Comparison of ENCODE assay signal across 23 cellular contexts in genomic region chr2:2706306-2706705, GRCh38.
DNase-seq lines count a peak whose midpoint lies in the region; ATAC-seq, FAIRE-seq and TF ChIP-seq lines count a peak whose summit lies in the region.
"Had no signal": no experiment of that assay in that cellular context is flagged by ENCODE, and none has a peak within 500 bp of the region (broad histone marks: within the 10 kb centered on the region; RNA-seq: fewer than 3 reads in every experiment).

No MANE protein-coding gene starts in this region.

- H3K4me2 ChIP-seq in HepG2 (ENCODE audit: low read depth, low read length) (no peak overlapping the region), H1 (ENCODE audit: insufficient read depth in 1 of 2, low read depth in 2 of 2, low read length in 2 of 2) (no peak overlapping the region)

- H3K18ac ChIP-seq in H1 (ENCODE audit: extremely low read depth, low read length) = no peak overlapping the region; the same call in 1 of the 2 replicates

- H3K4me1 ChIP-seq in HepG2 (ENCODE audit: insufficient read depth, low read length) (no peaks in the 10 kb centered on the region), right lobe of liver (no peaks in the 10 kb centered on the region), RWPE2 (ENCODE audit: insufficient read depth, poor library complexity, severe bottlenecking) (no peaks in the 10 kb centered on the region), H1 (replicated peaks in 1 of 4; ENCODE audit: control insufficient read depth in 3 of 4, insufficient read depth in 4 of 4, low read length in 3 of 4) (peaks cover 0 to 15% (median 5%) of the 10 kb centered on the region in 4 experiments; a peak in 3 of 7 replicates), stomach (no peaks in the 10 kb centered on the region)
- H3K4me1 ChIP-seq: BE2C had no signal

- H3K4me3 ChIP-seq in HepG2 (replicated peaks in 1 of 3; ENCODE audit: insufficient read depth in 1 of 3, low read depth in 2 of 3, low read length in 3 of 3) (no peak overlapping the region), right lobe of liver (no peak overlapping the region), RWPE2 (ENCODE audit: severe bottlenecking) (no peak overlapping the region), H1 (ENCODE audit: extremely low read depth in 1 of 4, insufficient read depth in 2 of 4, low read depth in 3 of 4, low read length in 4 of 4) (no peak overlapping the region), stomach (no peak overlapping the region)

- no peak overlapping the region for H3K4ac ChIP-seq in H1 (replicated peaks; ENCODE audit: insufficient read length, low read depth, low read length)

- no peak overlapping the region for H3K14ac ChIP-seq in H1 (ENCODE audit: insufficient read length)

- H2BK5ac ChIP-seq in H1 (ENCODE audit: low read depth, low read length) = no peak overlapping the region

- H2AK5ac ChIP-seq in H1 (ENCODE audit: low read depth, low read length) = no peak overlapping the region

- H4K8ac ChIP-seq in H1 (ENCODE audit: extremely low read depth, insufficient read depth, low read length) = no peak overlapping the region

- H3K27ac ChIP-seq in HepG2 (ENCODE audit: extremely low read length, insufficient read depth, low read length) = no peak overlapping the region
- no peak overlapping the region for H3K27ac ChIP-seq in right lobe of liver
- no peak overlapping the region for H3K27ac ChIP-seq in RWPE2 (ENCODE audit: poor library complexity, severe bottlenecking)
- H3K27ac ChIP-seq in H1 (ENCODE audit: low read depth, low read length) = no peak overlapping the region
- peak overlapping the region; percentile 47 for H3K27ac ChIP-seq in temporal lobe (ENCODE audit: low read depth, low read length)
- H3K27ac ChIP-seq in stomach = no peak overlapping the region
- H3K27ac ChIP-seq: HL-60 had no signal

- H4K20me1 ChIP-seq in HepG2 (ENCODE audit: insufficient read depth, low read length) = no peaks in the 10 kb centered on the region
- no peaks in the 10 kb centered on the region for H4K20me1 ChIP-seq in H1 (replicated peaks in 1 of 2; ENCODE audit: control insufficient read depth in 1 of 2, insufficient read depth in 2 of 2, low read length in 2 of 2)

- H3K9ac ChIP-seq in HepG2 (ENCODE audit: insufficient read depth, low read depth, low read length) (no peak overlapping the region), H1 (replicated peaks in 1 of 4; ENCODE audit: extremely low read depth in 1 of 4, low read depth in 3 of 4, low read length in 3 of 4) (no peak overlapping the region)

- peak overlapping the region; percentile 39; the same call in 1 of the 2 replicates for H2BK12ac ChIP-seq in H1 (ENCODE audit: low read depth, low read length)

- TF ChIP-seq EP300 in HepG2 (IDR thresholded peaks at IDR 0.05; ENCODE audit: low read depth in 2 of 2, low read length in 2 of 2) (no peak), HepG2 (CRISPR knock-in tag; IDR thresholded peaks at IDR 0.05; ENCODE audit: borderline replicate concordance) (no peak), H1 (IDR thresholded peaks at IDR 0.05; ENCODE audit: borderline replicate concordance in 1 of 2, low read depth in 2 of 2, low read length in 2 of 2) (no peak), stomach (IDR thresholded peaks at IDR 0.05) (no peak)

- in situ Hi-C loops in HepG2 (cut with HindIII; ENCODE audit: extremely low pct_ligation_motif_present, low pct_unique_long_range_greater_than_20kb) = no loop called here

- intact Hi-C loops in HepG2 (cut with micrococcal nuclease; ENCODE audit: unreplicated experiment) = no loop called here
- intact Hi-C loops in right lobe of liver (cut with DNase I) = no loop called here
- intact Hi-C loops in stomach (cut with DNase I; ENCODE audit: low total_unique reads) = no loop called here

- no peak for DNase-seq in HepG2 (ENCODE audit: low spot score)
- no peak for DNase-seq in right lobe of liver
- DNase-seq in RWPE2 (ENCODE audit: low spot score) = peak; percentile 28
- no peak for DNase-seq in H1 (ENCODE audit: low read depth in 1 of 2, low spot score in 2 of 2)
- DNase-seq in stomach = no peak
- DNase-seq: 8988T, BE2C, DMS79, IMR-90, MM.1S, NCI-H1092 treated with DMSO at 0.1 percent for 48 hours, NCI-H2081 treated with DMSO at 0.1 percent for 48 hours, NCI-H510A, NCI-H774, PC-3, RPMI8226, SIG-M5 had no signal

- H2BK120ac ChIP-seq in H1 (replicated peaks; ENCODE audit: low read depth, low read length) = no peak overlapping the region

- no TSS peak for BruUV-seq in HepG2 (replicated peaks; lab: Mats Ljungman, UMichigan)

- peak; percentile 35 for TF ChIP-seq CTCF in HepG2 (CRISPR knock-in tag; IDR thresholded peaks at IDR 0.05)
- no peak for TF ChIP-seq CTCF in right lobe of liver (IDR thresholded peaks at IDR 0.05)
- TF ChIP-seq CTCF in RWPE2 (IDR thresholded peaks at IDR 0.05; ENCODE audit: poor library complexity, severe bottlenecking) = no peak
- no peak for TF ChIP-seq CTCF in H1 (IDR thresholded peaks at IDR 0.05; ENCODE audit: control extremely low read depth in 1 of 3, insufficient read depth in 1 of 3, low read depth in 1 of 3, low read length in 3 of 3)
- no peak for TF ChIP-seq CTCF in stomach (IDR thresholded peaks at IDR 0.05)

- TF ChIP-seq RAD21 in HepG2 (CRISPR knock-in tag; IDR thresholded peaks at IDR 0.05) (no peak), H1 (IDR thresholded peaks at IDR 0.05 in 1 of 2, conservative IDR thresholded peaks at IDR 0.05 in 1 of 2; ENCODE audit: low read depth in 2 of 2, low read length in 2 of 2) (no peak)

- no peak overlapping the region for H3K56ac ChIP-seq in H1 (replicated peaks; ENCODE audit: insufficient read length, low read depth, low read length)

- no peak overlapping the region for H4K91ac ChIP-seq in H1 (replicated peaks; ENCODE audit: insufficient read length, low read length)

- TF ChIP-seq POLR2A in HepG2 (IDR thresholded peaks at IDR 0.05; ENCODE audit: insufficient read depth in 1 of 2, low read depth in 2 of 2, low read length in 2 of 2) (no peak), right lobe of liver (IDR thresholded peaks at IDR 0.05) (no peak), H1 (IDR thresholded peaks at IDR 0.05; ENCODE audit: control extremely low read depth in 1 of 2, low read depth in 2 of 2, low read length in 2 of 2) (no peak), stomach (IDR thresholded peaks at IDR 0.05) (no peak)

- no peak overlapping the region for H3K23ac ChIP-seq in H1 (ENCODE audit: insufficient read length)

- no peaks in the 10 kb centered on the region for H3K9me3 ChIP-seq in HepG2 (ENCODE audit: low read length)
- no peaks in the 10 kb centered on the region for H3K9me3 ChIP-seq in right lobe of liver
- H3K9me3 ChIP-seq in RWPE2 (ENCODE audit: severe bottlenecking) = no peaks in the 10 kb centered on the region
- H3K9me3 ChIP-seq in H1 (ENCODE audit: insufficient read depth in 2 of 2, low read depth in 1 of 2, low read length in 1 of 2) = no peaks in the 10 kb centered on the region
- no peaks in the 10 kb centered on the region for H3K9me3 ChIP-seq in stomach
- H3K9me3 ChIP-seq: BE2C had no signal

- peaks cover 16 to 91% of the 10 kb centered on the region in 2 experiments; a peak in 4 of 5 replicates for H3K27me3 ChIP-seq in HepG2 (ENCODE audit: control insufficient read depth in 1 of 2, insufficient read depth in 2 of 2, low read length in 2 of 2)
- H3K27me3 ChIP-seq in right lobe of liver = no peaks in the 10 kb centered on the region
- H3K27me3 ChIP-seq in RWPE2 (ENCODE audit: insufficient read depth, poor library complexity, severe bottlenecking) = no peaks in the 10 kb centered on the region
- H3K27me3 ChIP-seq in H1 (replicated peaks in 1 of 4; ENCODE audit: control insufficient read depth in 3 of 4, extremely low read depth in 1 of 4, insufficient read depth in 3 of 4, low read length in 3 of 4) = no peaks in the 10 kb centered on the region
- peaks cover 0 to 27% (median 0%) of the 10 kb centered on the region in 3 donors for H3K27me3 ChIP-seq in stomach
- H3K27me3 ChIP-seq: BE2C had no signal

- H3K79me1 ChIP-seq in H1 (ENCODE audit: low read depth, low read length) = no peaks in the 10 kb centered on the region

- POLR2A ChIA-PET in HepG2 (lab: Yijun Ruan, JAX) = no interaction called here
- POLR2A ChIA-PET in H1 (lab: Charles Lee; ENCODE audit: partially characterized antibody) = no interaction called here

- 9% methylated on average over 10 of the region's 10 CpGs for WGBS in HepG2 (ENCODE audit: low lambda C conversion rate)
- WGBS in right lobe of liver (ENCODE audit: insufficient coverage, low coverage, low lambda C conversion rate, missing lambda C conversion rate) = 43% methylated on average over 4 of the region's 10 CpGs
- WGBS in H1 (ENCODE audit: extremely low coverage in 1 of 2, insufficient coverage in 1 of 2, insufficient read length in 1 of 2, insufficient replicate concordance in 2 of 2, low coverage in 1 of 2, low lambda C conversion rate in 2 of 2, missing lambda C conversion rate in 1 of 2), 2 experiments = 88% methylated on average over 10 of the region's 10 CpGs; no CpG with 5 or more reads in 1 of the 2 experiments
- 62 to 69% (median 64%) methylated on average over 6 to 10 of the region's 10 CpGs for WGBS in stomach, 5 donors

- H2BK20ac ChIP-seq in H1 (ENCODE audit: low read length) = peak overlapping the region; percentile 34; the same call in 1 of the 2 replicates

- H3K23me2 ChIP-seq in H1 (ENCODE audit: low read depth, low read length) = no peaks in the 10 kb centered on the region

- no peak overlapping the region for H2AFZ ChIP-seq in HepG2 (ENCODE audit: low read length)
- no peak overlapping the region for H2AFZ ChIP-seq in H1 (ENCODE audit: low read length)

- FAIRE-seq in HepG2 (lab: Jason Lieb, UNC) (no peak), H1 (lab: Jason Lieb, UNC) (no peak)
- FAIRE-seq: D721Med, H54 had no signal

- ATAC-seq in HepG2 (no peak), right lobe of liver (no peak), RWPE2 (ENCODE audit: low read depth) (no peak), HG03520 (IDR thresholded peaks at IDR 0.05; ENCODE audit: unreplicated experiment) (no peak), GM21737 (IDR thresholded peaks at IDR 0.05; ENCODE audit: unreplicated experiment) (no peak)
- ATAC-seq: PC-3 had no signal

- CTCF ChIA-PET in HepG2 (lab: Yijun Ruan, JAX; ENCODE audit: low intra/inter-chr PET ratio, low total read pairs) = no interaction called here
- CTCF ChIA-PET in H1 (lab: Charles Lee; ENCODE audit: partially characterized antibody) = interaction anchor here (0.8 to 2.2 kb wide), 3 partner anchors 8 to 44 kb away, joined by 3 to 6 read pairs (median 4); no protein-coding TSS in a partner anchor

- H2BK15ac ChIP-seq in H1 (ENCODE audit: low read length) = peak overlapping the region; percentile 72; the same call in 1 of the 2 replicates

- H3K79me2 ChIP-seq in HepG2 (ENCODE audit: insufficient read depth, low read length) = no peaks in the 10 kb centered on the region
- H3K79me2 ChIP-seq in H1 (ENCODE audit: control insufficient read depth in 1 of 2, insufficient read depth in 2 of 2, low read length in 2 of 2) = no peaks in the 10 kb centered on the region

- H4K5ac ChIP-seq in H1 (ENCODE audit: insufficient read length, low read depth, low read length) = no peak overlapping the region

- no peaks in the 10 kb centered on the region for H3K36me3 ChIP-seq in HepG2 (replicated peaks in 1 of 2; ENCODE audit: control insufficient read depth in 1 of 2, insufficient read depth in 2 of 2, low read length in 2 of 2)
- no peaks in the 10 kb centered on the region for H3K36me3 ChIP-seq in right lobe of liver
- no peaks in the 10 kb centered on the region for H3K36me3 ChIP-seq in RWPE2 (ENCODE audit: low read depth)
- H3K36me3 ChIP-seq in H1 (ENCODE audit: control insufficient read depth in 2 of 4, insufficient read depth in 4 of 4, low read length in 3 of 4) = no peaks in the 10 kb centered on the region
- no peaks in the 10 kb centered on the region for H3K36me3 ChIP-seq in stomach
- H3K36me3 ChIP-seq: BE2C had no signal

Comparison
In these comparisons a context has a peak if more than half of its experiments do, and no peak if none do; other contexts are left out.
1. Of the 41 proteins assayed by ChIP-seq in both HepG2 and H1: peak only in HepG2: CTCF; only in H1: none; in both: none; in neither: 40.